ENCODE assay signal across 12 cellular contexts in genomic region chr10:24670964-24671670, GRCh38.
"Had no signal": no experiment of that assay in that cellular context is flagged by ENCODE, and none has a peak within 500 bp of the region (broad histone marks: within the 10 kb centered on the region; RNA-seq: fewer than 3 reads in every experiment).

No MANE protein-coding gene starts in this region.

- H3K36me3 Mint-ChIP-seq: activated naive CD4-positive, alpha-beta T cell treated with anti-CD3 and anti-CD28 coated beads, Interleukin-2, amount 10 ng/mL, durations not matched to agents 7 days and 5 days had no signal

- H3K27me3 ChIP-seq: right lobe of liver, tibial artery had no signal

- H3K27ac Mint-ChIP-seq: activated CD8-positive, alpha-beta T cell treated with anti-CD3 and anti-CD28 coated beads, Interleukin-2, amount 10 ng/mL, durations not matched to agents 7 days and 5 days; activated naive CD4-positive, alpha-beta T cell treated with anti-CD3 and anti-CD28 coated beads, Interleukin-2, amount 10 ng/mL, durations not matched to agents 7 days and 5 days; activated T-helper 17 cell treated with anti-CD3 and anti-CD28 coated beads, Interleukin-2, amount 50 U/mL, for 72 hours; stimulated activated memory B cell treated with anti-CD40 and anti-IgM and Interleukin-4, amounts not matched to agents 10 μg/mL and 1 μg/mL and 100 μg/mL, for 72 hours had no signal

- H3K27ac ChIP-seq: psoas muscle, right lobe of liver, tibial artery had no signal

- ATAC-seq: activated CD8-positive, alpha-beta T cell treated with anti-CD3 and anti-CD28 coated beads, Interleukin-2, amount 10 ng/mL, durations not matched to agents 7 days and 5 days; activated T-helper 17 cell treated with anti-CD3 and anti-CD28 coated beads, Interleukin-2, amount 50 U/mL, for 72 hours; left cardiac atrium; psoas muscle; right lobe of liver; stimulated activated memory B cell treated with anti-CD40 and anti-IgM and Interleukin-4, amounts not matched to agents 10 μg/mL and 1 μg/mL and 100 μg/mL, for 72 hours had no signal

- H3K4me3 ChIP-seq: psoas muscle, right lobe of liver, tibial artery had no signal

- H3K4me1 Mint-ChIP-seq: activated naive CD4-positive, alpha-beta T cell treated with anti-CD3 and anti-CD28 coated beads, Interleukin-2, amount 10 ng/mL, durations not matched to agents 7 days and 5 days had no signal

- H3K36me3 ChIP-seq: right lobe of liver had no signal

- DNase-seq: activated CD4-positive, alpha-beta T cell treated with anti-CD3 and anti-CD28 coated beads for 1 hour; activated CD8-positive, alpha-beta T cell treated with anti-CD3 and anti-CD28 coated beads, Interleukin-2, amount 10 ng/mL, durations not matched to agents 7 days and 5 days; activated naive CD4-positive, alpha-beta T cell treated with anti-CD3 and anti-CD28 coated beads, Interleukin-2, amount 10 ng/mL, durations not matched to agents 7 days and 5 days; cortex of kidney; immature natural killer cell; left cardiac atrium; psoas muscle; right lobe of liver; tibial artery had no signal

- H3K4me3 Mint-ChIP-seq: activated CD8-positive, alpha-beta T cell treated with anti-CD3 and anti-CD28 coated beads, Interleukin-2, amount 10 ng/mL, durations not matched to agents 7 days and 5 days; activated naive CD4-positive, alpha-beta T cell treated with anti-CD3 and anti-CD28 coated beads, Interleukin-2, amount 10 ng/mL, durations not matched to agents 7 days and 5 days; activated T-helper 17 cell treated with anti-CD3 and anti-CD28 coated beads, Interleukin-2, amount 50 U/mL, for 72 hours; immature natural killer cell; nephron; stimulated activated memory B cell treated with anti-CD40 and anti-IgM and Interleukin-4, amounts not matched to agents 10 μg/mL and 1 μg/mL and 100 μg/mL, for 72 hours had no signal

- H3K9me3 Mint-ChIP-seq: activated naive CD4-positive, alpha-beta T cell treated with anti-CD3 and anti-CD28 coated beads, Interleukin-2, amount 10 ng/mL, durations not matched to agents 7 days and 5 days; activated T-helper 17 cell treated with anti-CD3 and anti-CD28 coated beads, Interleukin-2, amount 50 U/mL, for 72 hours; immature natural killer cell; stimulated activated memory B cell treated with anti-CD40 and anti-IgM and Interleukin-4, amounts not matched to agents 10 μg/mL and 1 μg/mL and 100 μg/mL, for 72 hours had no signal

- H3K27me3 Mint-ChIP-seq: activated naive CD4-positive, alpha-beta T cell treated with anti-CD3 and anti-CD28 coated beads, Interleukin-2, amount 10 ng/mL, durations not matched to agents 7 days and 5 days; stimulated activated memory B cell treated with anti-CD40 and anti-IgM and Interleukin-4, amounts not matched to agents 10 μg/mL and 1 μg/mL and 100 μg/mL, for 72 hours had no signal

- H3K9me3 ChIP-seq: psoas muscle, right lobe of liver, tibial artery had no signal
